23 cellular contexts compared by ENCODE assay signal in genomic region chr1:221228594-221228993, GRCh38.
DNase-seq lines count a peak whose midpoint lies in the region; ATAC-seq and TF ChIP-seq lines count a peak whose summit lies in the region.
"Had no signal": no experiment of that assay in that cellular context is flagged by ENCODE, and none has a peak within 500 bp of the region (broad histone marks: within the 10 kb centered on the region; RNA-seq: fewer than 3 reads in every experiment).

No MANE protein-coding gene starts in this region.

- no peak overlapping the region for H3K4me3 ChIP-seq in CD8-positive, alpha-beta memory T cell (ENCODE audit: low read length)
- H3K4me3 ChIP-seq: A549; BLaER1 treated with 17β-estradiol and CSF1 and Interleukin-3, amounts not matched to agents 10 nM and 100 nM; coronary artery; HAP-1; lung; SJSA1; transverse colon had no signal

- H3K27me3 Mint-ChIP-seq in CD8-positive, alpha-beta memory T cell: peaks cover 0 to 4% of the 10 kb centered on the region in 2 donors
- H3K27me3 Mint-ChIP-seq: stimulated activated naive CD8-positive, alpha-beta T cell treated with anti-CD3 and anti-CD28 coated beads, Interleukin-15, Interleukin-2, amounts not matched to agents 100 ng/mL and 50 ng/mL, for 24 hours had no signal

- no peak for ATAC-seq in GM21619 (IDR thresholded peaks at IDR 0.05; ENCODE audit: unreplicated experiment)
- ATAC-seq: A549, foreskin keratinocyte, sciatic nerve, T-helper 17 cell had no signal

- CTCF ChIA-PET in CD8-positive, alpha-beta memory T cell (lab: Charles Lee): no interaction called here

- peaks cover 6 to 19% (median 8%) of the 10 kb centered on the region in 5 donors for H3K9me3 Mint-ChIP-seq in CD8-positive, alpha-beta memory T cell

- POLR2A ChIA-PET in CD8-positive, alpha-beta memory T cell (lab: Charles Lee): no interaction called here

- H3K4me1 Mint-ChIP-seq in CD8-positive, alpha-beta memory T cell: no peaks in the 10 kb centered on the region
- H3K4me1 Mint-ChIP-seq: T-helper 17 cell had no signal

- H3K36me3 ChIP-seq in CD8-positive, alpha-beta memory T cell (ENCODE audit: insufficient read depth, low read length): no peaks in the 10 kb centered on the region
- H3K36me3 ChIP-seq: BLaER1 treated with 17β-estradiol and CSF1 and Interleukin-3, amounts not matched to agents 10 nM and 100 nM; brain microvascular endothelial cell; HAP-1; SJSA1; transverse colon had no signal

- peak; percentile 66 to 97 (median 92) for DNase-seq in NCI-H1417 (lab: John Stamatoyannopoulos, UW)
- DNase-seq in NCI-H69 (lab: John Stamatoyannopoulos, UW): peak; percentile 94
- peak; percentile 3 for DNase-seq in iPS DF 4.7 (ENCODE audit: extremely low read depth, low spot score)
- DNase-seq in CD8-positive, alpha-beta memory T cell: no peak
- DNase-seq in activated CD4-positive, alpha-beta T cell treated with anti-CD3 and anti-CD28 coated beads for 1 hour: no peak
- DNase-seq in stimulated activated CD4-positive, alpha-beta T cell treated with anti-CD3 and anti-CD28 coated beads, Interleukin-2, amount 100 ng/mL, for 48 hours: no peak
- DNase-seq: brain microvascular endothelial cell, DMS79 treated with DMSO at 0.1 percent for 48 hours, foreskin keratinocyte, MM.1S, T-helper 17 cell, transverse colon had no signal

- no peak for TF ChIP-seq CTCF in C4-2B (conservative IDR thresholded peaks at IDR 0.05)

- no peak overlapping the region for H3K4me3 Mint-ChIP-seq in CD8-positive, alpha-beta memory T cell
- H3K4me3 Mint-ChIP-seq: stimulated activated naive CD8-positive, alpha-beta T cell treated with anti-CD3 and anti-CD28 coated beads, Interleukin-15, Interleukin-2, amounts not matched to agents 100 ng/mL and 50 ng/mL, for 24 hours; T-helper 17 cell had no signal

- peak overlapping the region; percentile 51; the same call in 1 of the 2 replicates for H3K27ac ChIP-seq in C4-2B
- H3K27ac ChIP-seq in CD8-positive, alpha-beta memory T cell (ENCODE audit: low read depth, low read length): no peak overlapping the region
- H3K27ac ChIP-seq: A549; BLaER1 treated with 17β-estradiol and CSF1 and Interleukin-3, amounts not matched to agents 10 nM and 100 nM; brain microvascular endothelial cell; coronary artery; foreskin keratinocyte; parathyroid adenoma; SJSA1; transverse colon had no signal

- H3K36me3 Mint-ChIP-seq in CD8-positive, alpha-beta memory T cell: no peaks in the 10 kb centered on the region

- no peaks in the 10 kb centered on the region for H3K4me1 ChIP-seq in CD8-positive, alpha-beta memory T cell (ENCODE audit: insufficient read depth, low read length)
- H3K4me1 ChIP-seq: A549, foreskin keratinocyte, HAP-1, parathyroid adenoma, SJSA1 had no signal

- H3K27me3 ChIP-seq in CD8-positive, alpha-beta memory T cell (ENCODE audit: insufficient read depth, low read length, poor library complexity, severe bottlenecking): no peaks in the 10 kb centered on the region
- H3K27me3 ChIP-seq: BLaER1 treated with 17β-estradiol and CSF1 and Interleukin-3, amounts not matched to agents 10 nM and 100 nM; brain microvascular endothelial cell; foreskin keratinocyte; SJSA1; transverse colon had no signal

- H3K27ac Mint-ChIP-seq in CD8-positive, alpha-beta memory T cell: no peak overlapping the region
- H3K27ac Mint-ChIP-seq: T-helper 17 cell had no signal

- H3K9me3 ChIP-seq in CD8-positive, alpha-beta memory T cell (ENCODE audit: low read length): no peaks in the 10 kb centered on the region
- H3K9me3 ChIP-seq: HAP-1, SJSA1, transverse colon had no signal

Comparison
In these comparisons a context has a peak if more than half of its experiments do, and no peak if none do; other contexts are left out.
1. DNase-seq: peak in NCI-H1417 (3 of 3), NCI-H69 (single experiment) and iPS DF 4.7 (single experiment); none in CD8-positive, alpha-beta memory T cell (0 of 5), activated CD4-positive, alpha-beta T cell treated with anti-CD3 and anti-CD28 coated beads for 1 hour (single experiment) and stimulated activated CD4-positive, alpha-beta T cell treated with anti-CD3 and anti-CD28 coated beads, Interleukin-2, amount 100 ng/mL, for 48 hours (0 of 2).